ENCODE assay signal across 5 cellular contexts in genomic region chr16:20554689-20555088, GRCh38. TPM values are rescaled to one million over a fixed set of nuclear protein-coding genes. Genes with fewer than 3 reads are reported as not detected.
"Had no signal": no experiment of that assay in that cellular context is flagged by ENCODE, and none has a peak within 500 bp of the region (broad histone marks: within the 10 kb centered on the region; RNA-seq: fewer than 3 reads in every experiment).

No MANE protein-coding gene starts in this region.

RNA-seq across cellular contexts. Expression of gene ACSM2B, which starts 21.5 kb away (rescaled TPM):
- total RNA-seq: GM23248, H4, H7, HFFc6, HT1080 had no signal
